In the genomic region with DNA sequence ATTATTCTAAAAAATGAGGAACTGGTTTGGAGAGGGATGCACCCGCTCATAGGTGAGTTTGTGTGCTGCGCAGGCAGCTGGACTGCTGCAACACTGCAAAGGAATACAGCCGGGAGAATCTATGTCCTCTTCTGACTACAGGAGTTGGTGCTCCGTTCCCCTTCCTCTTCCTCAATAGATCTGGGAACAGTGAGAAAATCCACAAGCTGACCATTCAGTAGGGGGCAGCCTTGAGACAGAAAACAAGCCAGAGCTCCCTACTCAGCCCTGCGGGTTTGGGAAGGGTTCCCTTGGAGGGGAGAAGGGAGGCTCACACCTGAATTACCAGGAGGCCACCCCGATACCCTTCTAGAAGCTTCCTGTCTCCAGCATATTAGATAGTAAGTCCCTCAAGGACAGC, we compare ENCODE assay signal across 12 cellular contexts.
DNase-seq lines count a peak whose midpoint lies in the region; ATAC-seq and TF ChIP-seq lines count a peak whose summit lies in the region.
"Had no signal": no experiment of that assay in that cellular context is flagged by ENCODE, and none has a peak within 500 bp of the region (broad histone marks: within the 10 kb centered on the region; RNA-seq: fewer than 3 reads in every experiment).

No MANE protein-coding gene starts in this region.

- no TSS peak for BruUV-seq in A673 (replicated peaks; lab: Mats Ljungman, UMichigan)

- no peaks in the 10 kb centered on the region for H3K9me3 ChIP-seq in A673 (ENCODE audit: low read depth, low read length, poor library complexity, severe bottlenecking)
- H3K9me3 ChIP-seq: Caco-2, mucosa of descending colon, Peyer's patch had no signal

- H3K27ac ChIP-seq in A673 (ENCODE audit: low read depth, low read length, poor library complexity, severe bottlenecking): no peak overlapping the region
- H3K27ac ChIP-seq: Peyer's patch had no signal

- intact Hi-C loops in A673 (cut with micrococcal nuclease; ENCODE audit: unreplicated experiment): no loop called here

- H3K4me1 ChIP-seq in A673 (ENCODE audit: insufficient read depth, low read length, poor library complexity, severe bottlenecking): no peaks in the 10 kb centered on the region
- H3K4me1 ChIP-seq: Caco-2, Peyer's patch had no signal

- ATAC-seq in HG02840 (IDR thresholded peaks at IDR 0.05; ENCODE audit: low FRiP score, unreplicated experiment): no peak
- ATAC-seq: mucosa of descending colon had no signal

- peaks cover 15% of the 10 kb centered on the region for H3K27me3 ChIP-seq in A673 (replicated peaks; ENCODE audit: insufficient read depth, low read depth, low read length, poor library complexity)
- H3K27me3 ChIP-seq: Peyer's patch had no signal

- H3K36me3 ChIP-seq in A673 (ENCODE audit: insufficient read depth, low read length, poor library complexity, severe bottlenecking): no peaks in the 10 kb centered on the region
- H3K36me3 ChIP-seq: Peyer's patch had no signal

- DNase-seq in A673 (ENCODE audit: low spot score): peak; percentile 48
- DNase-seq in OCI-M1 (lab: John Stamatoyannopoulos, UW): peak; percentile 9
- peak; percentile 79 for DNase-seq in iPS DF 4.7 (ENCODE audit: extremely low read depth, low spot score)
- DNase-seq in stimulated activated CD8-positive, alpha-beta memory T cell treated with anti-CD3 and anti-CD28 coated beads, Interleukin-4, amount 100 ng/mL, for 48 hours: no peak
- no peak for DNase-seq in OCI-M2 (lab: John Stamatoyannopoulos, UW; ENCODE audit: unreplicated experiment)
- DNase-seq in stimulated activated naive CD4-positive, alpha-beta T cell (lab: John Stamatoyannopoulos, UW): no peak
- DNase-seq: IMR-90, Peyer's patch had no signal

- peak; percentile 64 for TF ChIP-seq CTCF in A673 (conservative IDR thresholded peaks at IDR 0.05; ENCODE audit: low read depth, low read length)
- TF ChIP-seq CTCF in GM12873 (IDR thresholded peaks at IDR 0.05; ENCODE audit: insufficient read depth, low read depth, low read length, missing control alignments): peak; percentile 41

- CTCF ChIA-PET in A673 (lab: Charles Lee): interaction anchor here (1.0 kb wide), 1 partner anchor 204 kb away, joined by 7 read pairs; no protein-coding TSS in a partner anchor

- POLR2A ChIA-PET in A673 (lab: Charles Lee; ENCODE audit: low non-redundant PET): no interaction called here

- H3K4me3 ChIP-seq in A673 (ENCODE audit: low read depth, low read length, poor library complexity, severe bottlenecking): no peak overlapping the region
- H3K4me3 ChIP-seq: mucosa of descending colon, Peyer's patch had no signal

Comparison
In these comparisons a context has a peak if more than half of its experiments do, and no peak if none do; other contexts are left out.
1. DNase-seq: peak in A673 (single experiment), OCI-M1 (single experiment) and iPS DF 4.7 (single experiment); none in stimulated activated CD8-positive, alpha-beta memory T cell treated with anti-CD3 and anti-CD28 coated beads, Interleukin-4, amount 100 ng/mL, for 48 hours (single experiment), OCI-M2 (single experiment) and stimulated activated naive CD4-positive, alpha-beta T cell (0 of 6).